In genomic region chr7:2864999-2865670, GRCh38 we compare ENCODE assay signal across 1 cellular context.
TF ChIP-seq lines count a peak whose summit lies in the region.

No MANE protein-coding gene starts in this region.

TF ChIP-seq in HepG2, 621 proteins besides CTCF, POLR2A, EP300 and RAD21 (continued from another document and continues in another):
- TF ChIP-seq ATF3 (CRISPR knock-in tag; IDR thresholded peaks at IDR 0.05): no peak
- peak; percentile 59; the same call in 1 of the 2 replicates for TF ChIP-seq REPIN1 (CRISPR knock-in tag; IDR thresholded peaks at IDR 0.05; ENCODE audit: borderline replicate concordance, low read depth)
- no peak for TF ChIP-seq HMGA1 (CRISPR knock-in tag; conservative IDR thresholded peaks at IDR 0.05)
- no peak for TF ChIP-seq MLXIP (CRISPR knock-in tag; IDR thresholded peaks at IDR 0.05; ENCODE audit: borderline replicate concordance)
- TF ChIP-seq HOXA3 (CRISPR knock-in tag; IDR thresholded peaks at IDR 0.05): no peak
- TF ChIP-seq JUND (CRISPR knock-in tag; IDR thresholded peaks at IDR 0.05): no peak
- TF ChIP-seq LCORL (IDR thresholded peaks at IDR 0.05): no peak
- TF ChIP-seq LCORL (CRISPR knock-in tag; IDR thresholded peaks at IDR 0.05): 0 out of 2 replicates have a peak, but pooled peaks have one; percentile 48
- TF ChIP-seq HMGXB4 (CRISPR knock-in tag; IDR thresholded peaks at IDR 0.05; ENCODE audit: borderline replicate concordance in 1 of 2, low read depth in 1 of 2): peak in 1 of 2 experiments; percentile 27; a peak in 1 of 4 replicates
- TF ChIP-seq SMC3 (IDR thresholded peaks at IDR 0.05; ENCODE audit: low read length): peak; percentile 78
- TF ChIP-seq GATAD2A (CRISPR knock-in tag; IDR thresholded peaks at IDR 0.05): 0 out of 2 replicates have a peak, but pooled peaks have one; percentile 25
- TF ChIP-seq UBTF (CRISPR knock-in tag; IDR thresholded peaks at IDR 0.05): no peak
- TF ChIP-seq NFYB (CRISPR knock-in tag; IDR thresholded peaks at IDR 0.05): no peak
- TF ChIP-seq NR2C2 (CRISPR knock-in tag; IDR thresholded peaks at IDR 0.05; ENCODE audit: borderline replicate concordance): no peak
- TF ChIP-seq HNRNPUL1 (IDR thresholded peaks at IDR 0.05; ENCODE audit: low read depth, low read length): no peak
- TF ChIP-seq HMG20A (CRISPR knock-in tag; IDR thresholded peaks at IDR 0.05; ENCODE audit: borderline replicate concordance): no peak
- no peak for TF ChIP-seq MXD1 (CRISPR knock-in tag; IDR thresholded peaks at IDR 0.05)
- peak; percentile 58; the same call in 1 of the 2 replicates for TF ChIP-seq ZBTB7B (CRISPR knock-in tag; IDR thresholded peaks at IDR 0.05)
- TF ChIP-seq ZNF205 (CRISPR knock-in tag; IDR thresholded peaks at IDR 0.05): peak; percentile 54; the same call in 1 of the 2 replicates
- TF ChIP-seq ZBTB38 (CRISPR knock-in tag; IDR thresholded peaks at IDR 0.05): peak; percentile 35; the same call in 1 of the 2 replicates
- TF ChIP-seq HDAC6 (IDR thresholded peaks at IDR 0.05; ENCODE audit: low read depth, low read length): no peak
- no peak for TF ChIP-seq RNF219 (CRISPR knock-in tag; IDR thresholded peaks at IDR 0.05)
- no peak for TF ChIP-seq STAT5B (CRISPR knock-in tag; IDR thresholded peaks at IDR 0.05)
- peak; percentile 90 for TF ChIP-seq STAG1 (CRISPR knock-in tag; IDR thresholded peaks at IDR 0.05)
- TF ChIP-seq KLF11 (CRISPR knock-in tag; IDR thresholded peaks at IDR 0.05): no peak
- no peak for TF ChIP-seq ZIK1 (CRISPR knock-in tag; IDR thresholded peaks at IDR 0.05; ENCODE audit: borderline replicate concordance, low read depth)
- TF ChIP-seq TOPORS (CRISPR knock-in tag; IDR thresholded peaks at IDR 0.05): no peak
- no peak for TF ChIP-seq HNF1A (IDR thresholded peaks at IDR 0.05; ENCODE audit: low read depth)
- no peak for TF ChIP-seq HNF1A (CRISPR knock-in tag; IDR thresholded peaks at IDR 0.05; ENCODE audit: borderline replicate concordance)
- TF ChIP-seq XRCC5 (optimal IDR thresholded peaks at IDR 0.05; ENCODE audit: low read length): peak; percentile 26
- 0 out of 2 replicates have a peak, but pooled peaks have one; percentile 59 for TF ChIP-seq ZBTB7A (CRISPR knock-in tag; IDR thresholded peaks at IDR 0.05)
- TF ChIP-seq NR0B2 (CRISPR knock-in tag; IDR thresholded peaks at IDR 0.05): no peak
- TF ChIP-seq ZFP91 (CRISPR knock-in tag; IDR thresholded peaks at IDR 0.05; ENCODE audit: borderline replicate concordance): peak; percentile 21; the same call in 1 of the 2 replicates
- no peak for TF ChIP-seq ZNF512B (CRISPR knock-in tag; IDR thresholded peaks at IDR 0.05; ENCODE audit: borderline replicate concordance)
